In genomic region chr2:222892321-222892720, GRCh38 we compare ENCODE assay signal across 14 cellular contexts. TPM values are rescaled to one million over a fixed set of nuclear protein-coding genes. Genes with fewer than 3 reads are reported as not detected.
DNase-seq lines count a peak whose midpoint lies in the region; ATAC-seq and TF ChIP-seq lines count a peak whose summit lies in the region.
"Had no signal": no experiment of that assay in that cellular context is flagged by ENCODE, and none has a peak within 500 bp of the region (broad histone marks: within the 10 kb centered on the region; RNA-seq: fewer than 3 reads in every experiment).

No MANE protein-coding gene starts in this region.

- H3K36me3 Mint-ChIP-seq in chondrocyte (ENCODE audit: low read depth) (peaks cover 3% of the 10 kb centered on the region), Caco-2 (ENCODE audit: insufficient read depth, unreplicated experiment) (peaks cover 9% of the 10 kb centered on the region)

- peak overlapping the region in 4 of 11 experiments; percentile 15 to 48 (median 32); a peak in 8 of 22 replicates for H3K27ac ChIP-seq in BLaER1 treated with 17β-estradiol and CSF1 and Interleukin-3, amounts not matched to agents 10 nM and 100 nM
- H3K27ac ChIP-seq in lower lobe of right lung: peak overlapping the region; percentile 37
- H3K27ac ChIP-seq: neural progenitor cell, SJSA1, tibial nerve had no signal

- no peaks in the 10 kb centered on the region for H3K27me3 Mint-ChIP-seq in chondrocyte (ENCODE audit: low read depth)
- no peaks in the 10 kb centered on the region for H3K27me3 Mint-ChIP-seq in Caco-2 (ENCODE audit: insufficient read depth, unreplicated experiment)
- H3K27me3 Mint-ChIP-seq: activated CD4-positive, alpha-beta T cell treated with anti-CD3 and anti-CD28 coated beads, Interleukin-2, amount 10 ng/mL, durations not matched to agents 24 days and 14 days; effector memory CD8-positive, alpha-beta T cell had no signal

- H4K20me1 ChIP-seq in BLaER1 treated with 17β-estradiol and CSF1 and Interleukin-3, amounts not matched to agents 10 nM and 100 nM: peaks cover 0 to 80% (median 51%) of the 10 kb centered on the region in 11 experiments; a peak in 15 of 22 replicates

- peaks cover 12 to 68% (median 45%) of the 10 kb centered on the region in 11 experiments; a peak in 20 of 22 replicates for H3K36me3 ChIP-seq in BLaER1 treated with 17β-estradiol and CSF1 and Interleukin-3, amounts not matched to agents 10 nM and 100 nM
- H3K36me3 ChIP-seq in lower lobe of right lung: no peaks in the 10 kb centered on the region
- H3K36me3 ChIP-seq in Caco-2 (ENCODE audit: control insufficient read depth, insufficient read depth, low read length): no peaks in the 10 kb centered on the region; the same call in none of the 2 replicates
- H3K36me3 ChIP-seq: neural progenitor cell, tibial nerve had no signal

- POLR2A ChIA-PET in Caco-2 (lab: Charles Lee): no interaction called here

- H3K4me1 Mint-ChIP-seq in chondrocyte (ENCODE audit: low read depth) (peaks cover 57% of the 10 kb centered on the region), Caco-2 (ENCODE audit: low read depth, unreplicated experiment) (peaks cover 47% of the 10 kb centered on the region)
- H3K4me1 Mint-ChIP-seq: neural progenitor cell had no signal

- H3K4me1 ChIP-seq in BLaER1 treated with 17β-estradiol and CSF1 and Interleukin-3, amounts not matched to agents 10 nM and 100 nM: peaks cover 0 to 48% (median 26%) of the 10 kb centered on the region in 10 experiments; a peak in 16 of 20 replicates
- H3K4me1 ChIP-seq in lower lobe of right lung (peaks cover 32% of the 10 kb centered on the region), Caco-2 (peaks cover 28% of the 10 kb centered on the region)
- H3K4me1 ChIP-seq: neural progenitor cell had no signal

- peak overlapping the region in 1 of 10 experiments; percentile 14; a peak in 2 of 20 replicates for H3K4me3 ChIP-seq in BLaER1 treated with 17β-estradiol and CSF1 and Interleukin-3, amounts not matched to agents 10 nM and 100 nM
- H3K4me3 ChIP-seq in lower lobe of right lung (no peak overlapping the region), Caco-2 (ENCODE audit: low read depth, low read length) (no peak overlapping the region)
- H3K4me3 ChIP-seq: neural progenitor cell, SJSA1, tibial nerve had no signal

- H3K9ac ChIP-seq in BLaER1 treated with 17β-estradiol and CSF1 and Interleukin-3, amounts not matched to agents 10 nM and 100 nM: peak overlapping the region in 1 of 11 experiments; percentile 2; a peak in 1 of 22 replicates
- H3K9ac ChIP-seq: neural progenitor cell had no signal

- CTCF ChIA-PET in Caco-2 (lab: Charles Lee): interaction anchor here (1.1 kb wide), 1 partner anchor 11 kb away, joined by 3 read pairs; no protein-coding TSS in a partner anchor

- BruUV-seq in Caco-2 (replicated peaks; lab: Mats Ljungman, UMichigan): no TSS peak

- no peak overlapping the region for H3K4me3 Mint-ChIP-seq in chondrocyte (ENCODE audit: unreplicated experiment)
- no peak overlapping the region for H3K4me3 Mint-ChIP-seq in Caco-2 (ENCODE audit: unreplicated experiment)
- H3K4me3 Mint-ChIP-seq: activated CD4-positive, alpha-beta T cell treated with anti-CD3 and anti-CD28 coated beads, Interleukin-2, amount 10 ng/mL, durations not matched to agents 24 days and 14 days; activated naive CD4-positive, alpha-beta T cell treated with anti-CD3 and anti-CD28 coated beads for 36 hours; effector memory CD8-positive, alpha-beta T cell; neural progenitor cell had no signal

- peak overlapping the region in 10 of 11 experiments; percentile 24 to 78 (median 54); a peak in 16 of 22 replicates for H3K4me2 ChIP-seq in BLaER1 treated with 17β-estradiol and CSF1 and Interleukin-3, amounts not matched to agents 10 nM and 100 nM
- H3K4me2 ChIP-seq: neural progenitor cell had no signal

- peaks cover 0 to 7% (median 4%) of the 10 kb centered on the region in 11 experiments; a peak in 3 of 22 replicates for H3K9me3 ChIP-seq in BLaER1 treated with 17β-estradiol and CSF1 and Interleukin-3, amounts not matched to agents 10 nM and 100 nM (replicated peaks in 1 of 11)
- H3K9me3 ChIP-seq in lower lobe of right lung: no peaks in the 10 kb centered on the region
- H3K9me3 ChIP-seq in Caco-2: no peaks in the 10 kb centered on the region
- H3K9me3 ChIP-seq: SJSA1, tibial nerve had no signal

- intact Hi-C loops in lower lobe of right lung (cut with DNase I) (no loop called here), Caco-2 (cut with micrococcal nuclease; ENCODE audit: unreplicated experiment) (no loop called here)

- H3K9me3 Mint-ChIP-seq in chondrocyte (ENCODE audit: low read depth) (no peaks in the 10 kb centered on the region), Caco-2 (ENCODE audit: unreplicated experiment) (no peaks in the 10 kb centered on the region)
- H3K9me3 Mint-ChIP-seq: activated CD4-positive, alpha-beta T cell treated with anti-CD3 and anti-CD28 coated beads, Interleukin-2, amount 10 ng/mL, durations not matched to agents 24 days and 14 days; activated naive CD4-positive, alpha-beta T cell treated with anti-CD3 and anti-CD28 coated beads for 36 hours; effector memory CD8-positive, alpha-beta T cell; neural progenitor cell had no signal

- peak overlapping the region; percentile 61 for H3K27ac Mint-ChIP-seq in chondrocyte (ENCODE audit: unreplicated experiment)
- no peak overlapping the region for H3K27ac Mint-ChIP-seq in Caco-2 (ENCODE audit: unreplicated experiment)
- H3K27ac Mint-ChIP-seq: activated CD4-positive, alpha-beta T cell treated with anti-CD3 and anti-CD28 coated beads, Interleukin-2, amount 10 ng/mL, durations not matched to agents 24 days and 14 days; activated naive CD4-positive, alpha-beta T cell treated with anti-CD3 and anti-CD28 coated beads for 36 hours; effector memory CD8-positive, alpha-beta T cell; neural progenitor cell had no signal

- ATAC-seq in lower lobe of right lung: peak; percentile 86 to 98
- ATAC-seq in HG02870 (IDR thresholded peaks at IDR 0.05; ENCODE audit: unreplicated experiment): no peak
- ATAC-seq in GM21528 (IDR thresholded peaks at IDR 0.05; ENCODE audit: low FRiP score, unreplicated experiment): no peak
- ATAC-seq: effector memory CD8-positive, alpha-beta T cell had no signal

- TF ChIP-seq CTCF in chondrocyte (IDR thresholded peaks at IDR 0.05) (no peak), lower lobe of right lung (IDR thresholded peaks at IDR 0.05) (no peak), Caco-2 (IDR thresholded peaks at IDR 0.05; ENCODE audit: insufficient read depth in 1 of 2, low read depth in 1 of 2, low read length in 1 of 2, severe bottlenecking in 1 of 2, unreplicated experiment in 1 of 2) (no peak)

- DNase-seq in NCI-H226 (peak; percentile 23), chondrocyte (ENCODE audit: low spot score) (no peak), lower lobe of right lung (no peak), DMS79 treated with DMSO at 0.1 percent for 48 hours (lab: John Stamatoyannopoulos, UW) (no peak), Caco-2 (no peak)
- DNase-seq: activated CD4-positive, alpha-beta T cell treated with anti-CD3 and anti-CD28 coated beads, Interleukin-2, amount 10 ng/mL, durations not matched to agents 24 days and 14 days; activated naive CD4-positive, alpha-beta T cell treated with anti-CD3 and anti-CD28 coated beads for 36 hours; effector memory CD8-positive, alpha-beta T cell had no signal

- H3K27me3 ChIP-seq in BLaER1 treated with 17β-estradiol and CSF1 and Interleukin-3, amounts not matched to agents 10 nM and 100 nM: no peaks in the 10 kb centered on the region
- no peaks in the 10 kb centered on the region for H3K27me3 ChIP-seq in lower lobe of right lung (ENCODE audit: low read depth)
- H3K27me3 ChIP-seq in Caco-2 (replicated peaks; ENCODE audit: control insufficient read depth, insufficient read depth, low read length): no peaks in the 10 kb centered on the region
- H3K27me3 ChIP-seq: neural progenitor cell, SJSA1, tibial nerve had no signal

RNA-seq across cellular contexts. Expression of gene ACSL3, which starts 31.5 kb away (rescaled TPM):
- total RNA-seq in chondrocyte (88.4 to 115 TPM (median 107 TPM) in 3 replicates), lower lobe of right lung (74.2 TPM), Caco-2 (2022) (181 and 185 TPM in 2 replicates)

Comparison
In these comparisons a context has a peak if more than half of its experiments do, and no peak if none do; other contexts are left out.
1. ATAC-seq: peak in lower lobe of right lung (2 of 2); none in HG02870 (single experiment) and GM21528 (single experiment).